In genomic region chr20:25282034-25282781, GRCh38 we compare ENCODE assay signal across 10 cellular contexts. TPM values are rescaled to one million over a fixed set of nuclear protein-coding genes. Genes with fewer than 3 reads are reported as not detected.
A peak's percentile ranks its signal among the peaks of the same experiment; 100 is the strongest.
DNase-seq lines count a peak whose midpoint lies in the region; ATAC-seq and TF ChIP-seq lines count a peak whose summit lies in the region.
"Had no signal": no experiment of that assay in that cellular context is flagged by ENCODE, and none has a peak within 500 bp of the region (broad histone marks: within the 10 kb centered on the region; RNA-seq: fewer than 3 reads in every experiment).

No MANE protein-coding gene starts in this region.

- no peaks in the 10 kb centered on the region for H3K27me3 ChIP-seq in CD4-positive, alpha-beta T cell (ENCODE audit: control insufficient read depth, insufficient read depth, low read length)
- no peaks in the 10 kb centered on the region for H3K27me3 ChIP-seq in WERI-Rb-1 (ENCODE audit: insufficient read depth, low read depth, severe bottlenecking)
- H3K27me3 ChIP-seq: SJCRH30 had no signal

- no peaks in the 10 kb centered on the region for H3K9me3 ChIP-seq in CD4-positive, alpha-beta T cell (ENCODE audit: control insufficient read depth, low read length)
- no peaks in the 10 kb centered on the region for H3K9me3 ChIP-seq in HEK293 (ENCODE audit: control insufficient read depth, insufficient read depth, low read depth, low read length)
- H3K9me3 ChIP-seq in WERI-Rb-1 (ENCODE audit: severe bottlenecking): no peaks in the 10 kb centered on the region
- no peaks in the 10 kb centered on the region for H3K9me3 ChIP-seq in mucosa of descending colon
- H3K9me3 ChIP-seq: SJCRH30 had no signal

- H3K4me1 ChIP-seq in HEK293 (ENCODE audit: control insufficient read depth, insufficient read depth, low read length) (no peaks in the 10 kb centered on the region), mucosa of descending colon (ENCODE audit: low read depth) (no peaks in the 10 kb centered on the region)

- H3K36me3 Mint-ChIP-seq in CD4-positive, alpha-beta T cell (ENCODE audit: low read depth): peaks cover 65% of the 10 kb centered on the region

- peaks cover 4% of the 10 kb centered on the region for H3K4me1 Mint-ChIP-seq in CD4-positive, alpha-beta T cell (ENCODE audit: low read depth)

- no peak for TF ChIP-seq POLR2A in erythroblast (IDR thresholded peaks at IDR 0.05; ENCODE audit: low read length)

- peak overlapping the region; percentile 54 for H3K27ac Mint-ChIP-seq in CD4-positive, alpha-beta T cell

- POLR2A ChIA-PET in CD4-positive, alpha-beta T cell (lab: Charles Lee): interaction anchor here (0.7 to 1.1 kb wide), 3 partner anchors 22 to 87 kb away, joined by 3 to 7 read pairs (median 3); partner anchors contain the start of genes ENTPD6 and PYGB
- POLR2A ChIA-PET in HEK293 (lab: Yijun Ruan, JAX): no interaction called here

- no peak overlapping the region for H3K27ac ChIP-seq in CD4-positive, alpha-beta T cell (ENCODE audit: low read depth, low read length)
- no peak overlapping the region for H3K27ac ChIP-seq in HEK293 (ENCODE audit: extremely low read depth, low read depth, low read length)
- no peak overlapping the region for H3K27ac ChIP-seq in WERI-Rb-1
- H3K27ac ChIP-seq: SJCRH30 had no signal

- CTCF ChIA-PET in CD4-positive, alpha-beta T cell (lab: Charles Lee): no interaction called here
- CTCF ChIA-PET in HEK293 (lab: Yijun Ruan, JAX): interaction anchor here (0.6 kb wide), 1 partner anchor 117 kb away, joined by 3 read pairs; no protein-coding TSS in a partner anchor

- H3K9me3 Mint-ChIP-seq in CD4-positive, alpha-beta T cell: no peaks in the 10 kb centered on the region

- H3K4me3 ChIP-seq in HEK293 (ENCODE audit: low read depth, low read length) (no peak overlapping the region), WERI-Rb-1 (ENCODE audit: low read depth, low read length) (no peak overlapping the region), mucosa of descending colon (no peak overlapping the region)
- H3K4me3 ChIP-seq: K562, SJCRH30 had no signal

- peaks cover 0 to 94% of the 10 kb centered on the region in 2 experiments; a peak in 2 of 3 replicates for H3K36me3 ChIP-seq in HEK293 (ENCODE audit: control insufficient read depth in 2 of 2, insufficient read depth in 1 of 2, low read length in 2 of 2)
- H3K36me3 ChIP-seq in WERI-Rb-1: peaks cover 100% of the 10 kb centered on the region
- H3K36me3 ChIP-seq in mucosa of descending colon (ENCODE audit: low read depth): peaks cover 7% of the 10 kb centered on the region

- ATAC-seq in CD4-positive, alpha-beta T cell (ENCODE audit: poor library complexity): no peak
- ATAC-seq in mucosa of descending colon (no peak), HG03457 (IDR thresholded peaks at IDR 0.05; ENCODE audit: unreplicated experiment) (no peak)
- ATAC-seq: K562 had no signal

- peak in 2 of 10 experiments; percentile 0 to 31 for DNase-seq in CD4-positive, alpha-beta T cell
- DNase-seq in WERI-Rb-1 (peak; percentile 3), mucosa of descending colon (peak in 2 of 3 donors; percentile 32 to 54), erythroblast (lab: John Stamatoyannopoulos, UW) (no peak), NOMO-1 treated with dmso at 0.1 percent for 144 hours (lab: John Stamatoyannopoulos, UW; ENCODE audit: unreplicated experiment) (no peak), NCI-H1105 (lab: John Stamatoyannopoulos, UW) (no peak)

- H3K27me3 Mint-ChIP-seq in CD4-positive, alpha-beta T cell: no peaks in the 10 kb centered on the region

- no peak overlapping the region for H3K4me3 Mint-ChIP-seq in CD4-positive, alpha-beta T cell

- no peak for TF ChIP-seq CTCF in CD4-positive, alpha-beta T cell (IDR thresholded peaks at IDR 0.05)
- TF ChIP-seq CTCF in HEK293 (tag by site-specific recombination; IDR thresholded peaks at IDR 0.05) (no peak), WERI-Rb-1 (IDR thresholded peaks at IDR 0.05; ENCODE audit: low read depth, low read length) (no peak), mucosa of descending colon (IDR thresholded peaks at IDR 0.05) (no peak)

- intact Hi-C loops in CD4-positive, alpha-beta T cell (cut with DNase I, micrococcal nuclease): no loop called here
- intact Hi-C loops in mucosa of descending colon (cut with DNase I, micrococcal nuclease): no loop called here

TF ChIP-seq in HEK293, 187 proteins besides CTCF, POLR2A, EP300 and RAD21:
- no peak for TF ChIP-seq REPIN1 (tag by site-specific recombination; IDR thresholded peaks at IDR 0.05; ENCODE audit: low read depth)
- no peak for TF ChIP-seq ZNF2 (tag by site-specific recombination; IDR thresholded peaks at IDR 0.05)
- peak; percentile 33; the same call in 1 of the 2 replicates for TF ChIP-seq PRDM10 (tag by site-specific recombination; IDR thresholded peaks at IDR 0.05)
- TF ChIP-seq ZBTB20 (tag by site-specific recombination; IDR thresholded peaks at IDR 0.05): no peak
- no peak for TF ChIP-seq PRDM4 (tag by site-specific recombination; IDR thresholded peaks at IDR 0.05)
- peak; percentile 83 for TF ChIP-seq ZIC2 (tag by site-specific recombination; IDR thresholded peaks at IDR 0.05)

RNA-seq across cellular contexts. Expression of gene PYGB, which starts 34.3 kb away (rescaled TPM):
- total RNA-seq in CD4-positive, alpha-beta T cell: 10 to 100 TPM; 26.3 to 27.5 TPM
- 100 to 1,000 TPM; 247 to 252 (median 247) TPM for total RNA-seq in mucosa of descending colon

Comparison
In these comparisons a context has a peak if more than half of its experiments do, and no peak if none do; other contexts are left out.
1. DNase-seq: peak in WERI-Rb-1 (single experiment) and mucosa of descending colon (2 of 3); none in erythroblast (0 of 2), NOMO-1 treated with dmso at 0.1 percent for 144 hours (single experiment) and NCI-H1105 (single experiment).
2. RNA of gene PYGB, which starts 34.3 kb away (total RNA-seq): 247 to 252 TPM in mucosa of descending colon; 26.3 to 27.5 TPM in CD4-positive, alpha-beta T cell; every median in the first group is over 4 times any median in the second.